6 cellular contexts compared by ENCODE assay signal in genomic region chr17:10589553-10590145, GRCh38. TPM values are rescaled to one million over a fixed set of nuclear protein-coding genes. Genes with fewer than 3 reads are reported as not detected.
"Had no signal": no experiment of that assay in that cellular context is flagged by ENCODE, and none has a peak within 500 bp of the region (broad histone marks: within the 10 kb centered on the region; RNA-seq: fewer than 3 reads in every experiment).

No MANE protein-coding gene starts in this region.

- H3K4me3 ChIP-seq: GM23338, K562 had no signal

- H3K9me3 Mint-ChIP-seq: GM23338 had no signal

- H3K27ac Mint-ChIP-seq: GM23338, H9 had no signal

- H3K4me2 ChIP-seq: GM23338 had no signal

- ATAC-seq: GM23338, K562 had no signal

- H3K4me1 Mint-ChIP-seq: GM23338, H9 had no signal

- DNase-seq: H9, HCEC 1CT, IMR-90 had no signal

- H3K4me3 Mint-ChIP-seq: GM23338, H9 had no signal

- H2AFZ ChIP-seq: GM23338 had no signal

RNA-seq across cellular contexts. Expression of gene MYH2, which starts 40.2 kb away (rescaled TPM):
- total RNA-seq: HT-29, IMR-90, K562 had no signal
- polyA plus RNA-seq: IMR-90, K562 had no signal
